ENCODE assay signal across 2 cellular contexts in genomic region chr11:65242389-65242788, GRCh38.
A peak's percentile ranks its signal among the peaks of the same experiment; 100 is the strongest.
TF ChIP-seq lines count a peak whose summit lies in the region.

No MANE protein-coding gene starts in this region.

TF ChIP-seq in K562, 482 proteins besides CTCF, POLR2A, EP300 and RAD21:
- peak; percentile 75; the same call in 1 of the 2 replicates for TF ChIP-seq CBX5 (IDR thresholded peaks at IDR 0.05; ENCODE audit: borderline replicate concordance, low read depth)
- TF ChIP-seq CBX3 (IDR thresholded peaks at IDR 0.05; ENCODE audit: borderline replicate concordance in 1 of 2, low read length in 2 of 2), result peak in 1 of 2 experiments; percentile 76; a peak in 1 of 3 replicates
- TF ChIP-seq ZZZ3 (IDR thresholded peaks at IDR 0.05), result no peak
- no peak for TF ChIP-seq MCM5 (IDR thresholded peaks at IDR 0.05; ENCODE audit: low read depth)
- TF ChIP-seq ZNF316 (IDR thresholded peaks at IDR 0.05), result peak; percentile 2; the same call in 1 of the 2 replicates
- TF ChIP-seq TRIM24 (IDR thresholded peaks at IDR 0.05), result peak; percentile 28 to 62; a peak in 2 of 4 replicates
- no peak for TF ChIP-seq ETS1 (conservative IDR thresholded peaks at IDR 0.05; ENCODE audit: control insufficient read depth, low read depth, low read length)
- TF ChIP-seq ZNF507 (tag; conservative IDR thresholded peaks at IDR 0.05), result no peak
- TF ChIP-seq ZNF431 (CRISPR knock-in tag; IDR thresholded peaks at IDR 0.05), result peak; percentile 97
- TF ChIP-seq ZFP36 (IDR thresholded peaks at IDR 0.05; ENCODE audit: low read depth, low read length, partially characterized antibody), result peak; percentile 23
- TF ChIP-seq TRIM28 (IDR thresholded peaks at IDR 0.05), result peak; percentile 64; the same call in 1 of the 2 replicates
- TF ChIP-seq CHD2 (IDR thresholded peaks at IDR 0.05; ENCODE audit: low read depth, low read length), result peak; percentile 79
- TF ChIP-seq RBM17 (IDR thresholded peaks at IDR 0.05; ENCODE audit: borderline replicate concordance, low read depth, low read length), result no peak

TF ChIP-seq in HepG2, 621 proteins besides CTCF, POLR2A, EP300 and RAD21:
- TF ChIP-seq ZNF747 (CRISPR knock-in tag; IDR thresholded peaks at IDR 0.05; ENCODE audit: borderline replicate concordance) (no peak), ZNF431 (CRISPR knock-in tag; IDR thresholded peaks at IDR 0.05; ENCODE audit: borderline replicate concordance, low read depth) (0 out of 2 replicates have a peak, but pooled peaks have one; percentile 23), THAP8 (CRISPR knock-in tag; IDR thresholded peaks at IDR 0.05; ENCODE audit: borderline replicate concordance) (no peak), CHD2 (IDR thresholded peaks at IDR 0.05; ENCODE audit: low read depth, low read length) (no peak)
